Comparison of ENCODE assay signal across 9 cellular contexts in genomic region chr4:677431-678293, GRCh38.
DNase-seq lines count a peak whose midpoint lies in the region; ATAC-seq and TF ChIP-seq lines count a peak whose summit lies in the region.
"Had no signal": no experiment of that assay in that cellular context is flagged by ENCODE, and none has a peak within 500 bp of the region (broad histone marks: within the 10 kb centered on the region; RNA-seq: fewer than 3 reads in every experiment).

No MANE protein-coding gene starts in this region.

- peaks cover 7% of the 10 kb centered on the region for H3K4me1 Mint-ChIP-seq in central memory CD8-positive, alpha-beta T cell

- H3K4me3 ChIP-seq in NB4 (ENCODE audit: low read depth, low read length) (no peak overlapping the region), skin epidermis (peak overlapping the region in 1 of 7 experiments; percentile 2)

- TF ChIP-seq POLR2A in NB4 (IDR thresholded peaks at IDR 0.05; ENCODE audit: extremely low read depth, insufficient read length) = no peak

- peaks cover 16% of the 10 kb centered on the region for H3K36me3 Mint-ChIP-seq in central memory CD8-positive, alpha-beta T cell (ENCODE audit: insufficient read depth)

- ATAC-seq in central memory CD8-positive, alpha-beta T cell (replicated peaks; ENCODE audit: extremely low read depth, poor library complexity, severe bottlenecking) = no peak
- ATAC-seq in HG03469 (IDR thresholded peaks at IDR 0.05; ENCODE audit: unreplicated experiment) (no peak), HG03280 (IDR thresholded peaks at IDR 0.05; ENCODE audit: unreplicated experiment) (no peak)
- ATAC-seq: CD8-positive, alpha-beta T cell had no signal

- H3K9me3 Mint-ChIP-seq in central memory CD8-positive, alpha-beta T cell = no peaks in the 10 kb centered on the region
- H3K9me3 Mint-ChIP-seq: CD8-positive, alpha-beta T cell had no signal

- no peak for TF ChIP-seq CTCF in NB4 (IDR thresholded peaks at IDR 0.05; ENCODE audit: low read depth, low read length)

- no peak overlapping the region for H3K4me3 Mint-ChIP-seq in central memory CD8-positive, alpha-beta T cell
- H3K4me3 Mint-ChIP-seq: CD8-positive, alpha-beta T cell had no signal

- peak overlapping the region in 13 of 21 experiments; percentile 19 to 70 (median 49) for H3K27ac ChIP-seq in skin epidermis

- H3K27me3 Mint-ChIP-seq in central memory CD8-positive, alpha-beta T cell = no peaks in the 10 kb centered on the region

- peak; percentile 81 for DNase-seq in activated effector memory CD4-positive, alpha-beta T cell treated with anti-CD3 and anti-CD28 coated beads, Interleukin-2, amount 50 U/mL, for 16 hours
- DNase-seq in activated effector memory CD4-positive, alpha-beta T cell treated with Interleukin-2 at 50 U/mL for 16 hours = no peak
- DNase-seq in NB4 (ENCODE audit: low read depth) (peak; percentile 59), epidermal melanocyte (ENCODE audit: insufficient read length, low spot score) (no peak)
- no peak for DNase-seq in central memory CD8-positive, alpha-beta T cell (ENCODE audit: low spot score in 2 of 2)
- DNase-seq: CD8-positive, alpha-beta T cell had no signal

- peak overlapping the region; percentile 29 for H3K27ac Mint-ChIP-seq in central memory CD8-positive, alpha-beta T cell (ENCODE audit: low read depth)
- H3K27ac Mint-ChIP-seq: CD8-positive, alpha-beta T cell had no signal

Comparison
In these comparisons a context has a peak if more than half of its experiments do, and no peak if none do; other contexts are left out.
1. DNase-seq: peak in activated effector memory CD4-positive, alpha-beta T cell treated with anti-CD3 and anti-CD28 coated beads, Interleukin-2, amount 50 U/mL, for 16 hours (single experiment) and NB4 (single experiment); none in activated effector memory CD4-positive, alpha-beta T cell treated with Interleukin-2 at 50 U/mL for 16 hours (single experiment), central memory CD8-positive, alpha-beta T cell (0 of 2) and epidermal melanocyte (single experiment).